Comparison of ENCODE assay signal across 22 cellular contexts in the genomic region with DNA sequence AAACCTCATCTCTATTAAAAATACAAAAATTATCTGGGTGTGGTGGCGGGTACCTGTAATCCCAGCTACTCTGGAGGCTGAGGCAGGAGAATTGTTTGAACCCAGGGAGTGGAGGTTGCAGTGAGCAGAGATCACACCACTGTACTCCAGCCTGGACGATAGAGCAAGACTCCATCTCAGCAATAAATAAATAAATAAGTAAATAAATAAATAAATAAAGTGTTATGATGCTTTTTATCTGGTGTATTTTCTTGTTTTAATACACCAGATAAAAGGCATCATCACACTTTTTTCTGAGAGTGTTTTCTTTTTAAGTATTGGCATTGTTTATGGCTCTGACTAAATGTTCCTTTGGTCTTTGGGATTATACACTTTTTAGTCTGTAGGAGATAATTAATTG. TPM values are rescaled to one million over a fixed set of nuclear protein-coding genes. Genes with fewer than 3 reads are reported as not detected.
DNase-seq lines count a peak whose midpoint lies in the region; ATAC-seq and TF ChIP-seq lines count a peak whose summit lies in the region.
"Had no signal": no experiment of that assay in that cellular context is flagged by ENCODE, and none has a peak within 500 bp of the region (broad histone marks: within the 10 kb centered on the region; RNA-seq: fewer than 3 reads in every experiment).

No MANE protein-coding gene starts in this region.

- no peak for TF ChIP-seq CTCF in AG04450 (IDR thresholded peaks at IDR 0.05; ENCODE audit: low read depth, low read length)
- no peak for TF ChIP-seq CTCF in hepatocyte (IDR thresholded peaks at IDR 0.05; ENCODE audit: poor library complexity)
- no peak for TF ChIP-seq CTCF in foreskin keratinocyte (conservative IDR thresholded peaks at IDR 0.05)

- no peaks in the 10 kb centered on the region for H3K79me2 ChIP-seq in hepatocyte

- POLR2A ChIA-PET in AG04450 (lab: Yijun Ruan, JAX), result interaction anchor here (1.0 kb wide), 1 partner anchor 79 kb away, joined by 5 read pairs; no protein-coding TSS in a partner anchor

- no peaks in the 10 kb centered on the region for H4K20me1 ChIP-seq in hepatocyte (ENCODE audit: insufficient read depth, poor library complexity, severe bottlenecking)

- peak overlapping the region; percentile 12 for H3K9ac ChIP-seq in skeletal muscle satellite cell (ENCODE audit: low read depth, low read length)

- no peaks in the 10 kb centered on the region for H3K9me2 ChIP-seq in hepatocyte (replicated peaks; ENCODE audit: insufficient read depth)

- no peak overlapping the region for H2AFZ ChIP-seq in hepatocyte

- peaks cover 4% of the 10 kb centered on the region; the same call in 1 of the 2 replicates for H3K9me3 ChIP-seq in AG04450 (ENCODE audit: control insufficient read depth, insufficient read depth, low read length)
- H3K9me3 ChIP-seq in SJSA1 (replicated peaks), result no peaks in the 10 kb centered on the region
- H3K9me3 ChIP-seq in hepatocyte (ENCODE audit: low read depth), result no peaks in the 10 kb centered on the region
- no peaks in the 10 kb centered on the region for H3K9me3 ChIP-seq in skeletal muscle satellite cell (replicated peaks; ENCODE audit: low read length)
- H3K9me3 ChIP-seq: Caco-2, HAP-1 had no signal

- CTCF ChIA-PET in AG04450 (lab: Charles Lee), result interaction anchor here (2.1 kb wide), 1 partner anchor 103 kb away, joined by 8 read pairs; no protein-coding TSS in a partner anchor

- H3K4me2 ChIP-seq in hepatocyte (no peak overlapping the region), skeletal muscle satellite cell (ENCODE audit: low read length) (no peak overlapping the region)

- H3K36me3 ChIP-seq in SJSA1 (no peaks in the 10 kb centered on the region), hepatocyte (replicated peaks; ENCODE audit: insufficient read depth, low read depth) (no peaks in the 10 kb centered on the region), skeletal muscle satellite cell (ENCODE audit: insufficient read depth, low read length) (no peaks in the 10 kb centered on the region)
- H3K36me3 ChIP-seq: HAP-1 had no signal

- H3K27ac ChIP-seq in AG04450 (ENCODE audit: low read depth, low read length) (peak overlapping the region; percentile 41), SJSA1 (peak overlapping the region; percentile 66), hepatocyte (peak overlapping the region; percentile 39), foreskin keratinocyte (no peak overlapping the region)
- H3K27ac ChIP-seq: HL-60, RWPE1 had no signal

- H3K4me3 ChIP-seq in AG04450 (ENCODE audit: low read depth, low read length) (no peak overlapping the region), SJSA1 (no peak overlapping the region), hepatocyte (no peak overlapping the region), skeletal muscle satellite cell (ENCODE audit: low read length) (no peak overlapping the region)
- H3K4me3 ChIP-seq: HAP-1 had no signal

- peaks cover 24% of the 10 kb centered on the region for H3K4me1 ChIP-seq in SJSA1 (replicated peaks)
- H3K4me1 ChIP-seq in hepatocyte (ENCODE audit: insufficient read depth), result peaks cover 13% of the 10 kb centered on the region
- H3K4me1 ChIP-seq in skeletal muscle satellite cell (ENCODE audit: control insufficient read depth, insufficient read depth, low read length), result peaks cover 29% of the 10 kb centered on the region
- no peaks in the 10 kb centered on the region for H3K4me1 ChIP-seq in foreskin keratinocyte
- H3K4me1 ChIP-seq: HAP-1 had no signal

- no peak for ATAC-seq in foreskin keratinocyte
- ATAC-seq: PC-3 had no signal

- H3K27me3 ChIP-seq in AG04450 (ENCODE audit: control insufficient read depth, insufficient read depth, low read length) (no peaks in the 10 kb centered on the region), SJSA1 (replicated peaks) (no peaks in the 10 kb centered on the region), hepatocyte (no peaks in the 10 kb centered on the region), skeletal muscle satellite cell (ENCODE audit: control insufficient read depth, insufficient read depth, low read length) (no peaks in the 10 kb centered on the region), foreskin keratinocyte (no peaks in the 10 kb centered on the region)

- no peak for DNase-seq in AG04450 (ENCODE audit: low read depth, low spot score)
- no peak for DNase-seq in SJSA1 (ENCODE audit: low read depth in 1 of 2, low spot score in 2 of 2)
- no peak for DNase-seq in hepatocyte (ENCODE audit: low spot score)
- no peak for DNase-seq in stimulated activated CD4-positive, alpha-beta T cell treated with anti-CD3 and anti-CD28 coated beads, Interleukin-12 subunit alpha, Interleukin-12 subunit beta, amount 100 ng/mL, for 4 hours
- DNase-seq in foreskin keratinocyte, result no peak
- no peak for DNase-seq in ureter (ENCODE audit: low spot score)
- DNase-seq: Caco-2, GDM1, Karpas-422, NCI-H1417 treated with DMSO at 0.1 percent for 48 hours, NCI-H187 treated with DMSO at 0.1 percent for 48 hours, NCI-H2227 treated with DMSO at 0.1 percent for 48 hours, NCI-H82, PC-3, SIG-M5 had no signal

- WGBS in hepatocyte (ENCODE audit: low lambda C conversion rate, missing lambda C conversion rate), result 91% methylated on average over 2 of the region's 2 CpGs

RNA-seq across cellular contexts. Expression of a gene that starts 24.2 kb away (rescaled TPM):
- polyA plus RNA-seq in AG04450 (2011; rRNA removed), result not detected in 2 replicates
- not detected in 2 replicates for polyA minus RNA-seq in AG04450 (2011; rRNA and poly(A)+ RNA removed)
- total RNA-seq in SJSA1 (2014; rRNA removed; shearing (Covaris generic)), result not detected in 2 replicates
- 25.0 and 29.6 TPM in 2 replicates for total RNA-seq in hepatocyte
- 6.3 and 12.3 TPM in 2 replicates for polyA plus RNA-seq in hepatocyte
- not detected in 2 replicates for total RNA-seq in skeletal muscle satellite cell (2012; rRNA removed)
- not detected in 2 replicates for total RNA-seq in foreskin keratinocyte
- not detected in 2 replicates for polyA plus RNA-seq in foreskin keratinocyte
- total RNA-seq in ureter, result not detected
- total RNA-seq: Daoy, HT1080, MCF 10A, PC-3 had no signal

RNA-seq across cellular contexts. Expression of a gene that starts 49.8 kb away (rescaled TPM):
- 2,219 and 2,576 TPM in 2 replicates for polyA plus RNA-seq in AG04450 (2011; rRNA removed)
- 1,062 and 1,253 TPM in 2 replicates for polyA minus RNA-seq in AG04450 (2011; rRNA and poly(A)+ RNA removed)
- 172 and 185 TPM in 2 replicates for total RNA-seq in SJSA1 (2014; rRNA removed; shearing (Covaris generic))
- total RNA-seq in hepatocyte, result 316 and 401 TPM in 2 replicates
- 396 and 509 TPM in 2 replicates for polyA plus RNA-seq in hepatocyte
- total RNA-seq in skeletal muscle satellite cell (2012; rRNA removed), result 1,248 and 1,783 TPM in 2 replicates
- total RNA-seq in foreskin keratinocyte, result 86.9 and 143 TPM in 2 replicates
- polyA plus RNA-seq in foreskin keratinocyte, result 77.4 and 131 TPM in 2 replicates
- total RNA-seq in ureter, result 147 TPM

Comparison
In these comparisons a context has a peak if more than half of its experiments do, and no peak if none do; other contexts are left out.
1. RNA of a gene that starts 24.2 kb away (total RNA-seq): 25.0 to 29.6 TPM in hepatocyte; not detected in SJSA1, not detected in foreskin keratinocyte and not detected in ureter (single experiment); every median in the first group is over 10 times any median in the second.